ENCODE assay signal across 10 cellular contexts in genomic region chr1:162541619-162542141, GRCh38. TPM values are rescaled to one million over a fixed set of nuclear protein-coding genes. Genes with fewer than 3 reads are reported as not detected.
DNase-seq lines count a peak whose midpoint lies in the region; ATAC-seq and TF ChIP-seq lines count a peak whose summit lies in the region.
"Had no signal": no experiment of that assay in that cellular context is flagged by ENCODE, and none has a peak within 500 bp of the region (broad histone marks: within the 10 kb centered on the region; RNA-seq: fewer than 3 reads in every experiment).

No MANE protein-coding gene starts in this region.

- DNase-seq in H4 (ENCODE audit: low spot score): peak; percentile 73
- peak; percentile 97 for DNase-seq in astrocyte of the spinal cord (ENCODE audit: low read depth, low spot score)
- DNase-seq in right cardiac atrium: peak in 2 of 3 donors; percentile 73 to 76
- no peak for DNase-seq in smooth muscle cell (lab: John Stamatoyannopoulos, UW; ENCODE audit: unreplicated experiment)
- no peak for DNase-seq in OCI-M2 (lab: John Stamatoyannopoulos, UW; ENCODE audit: unreplicated experiment)
- DNase-seq in NCI-H446 treated with DMSO at 0.1 percent for 48 hours (lab: John Stamatoyannopoulos, UW): no peak
- no peak for DNase-seq in NCI-H82 (lab: John Stamatoyannopoulos, UW)
- no peak for DNase-seq in HUDEP-2 (lab: John Stamatoyannopoulos, UW; ENCODE audit: unreplicated experiment in 76 of 76)
- DNase-seq: DMS53, NCI-H187 treated with DMSO at 0.1 percent for 48 hours had no signal

- H3K4me1 ChIP-seq in right cardiac atrium (ENCODE audit: control insufficient read depth, insufficient read depth, low read length) (no peaks in the 10 kb centered on the region), smooth muscle cell (ENCODE audit: low read depth) (no peaks in the 10 kb centered on the region)

- no peak overlapping the region for H3K4me3 ChIP-seq in astrocyte of the spinal cord (ENCODE audit: low read depth, low read length)
- no peak overlapping the region for H3K4me3 ChIP-seq in right cardiac atrium (ENCODE audit: low read length)
- no peak overlapping the region for H3K4me3 ChIP-seq in smooth muscle cell

- in situ Hi-C loops in astrocyte of the spinal cord (cut with HindIII; ENCODE audit: low sequenced_read_pairs): no loop called here

- H3F3A ChIP-seq in smooth muscle cell (ENCODE audit: low read depth): peaks cover 4% of the 10 kb centered on the region

- H3K36me3 ChIP-seq in smooth muscle cell (ENCODE audit: low read depth): no peaks in the 10 kb centered on the region

- 63% methylated on average over 5 of the region's 5 CpGs for whole genome bisulfite sequencing in right cardiac atrium
- 67% methylated on average over 5 of the region's 5 CpGs for WGBS in smooth muscle cell (ENCODE audit: low lambda C conversion rate)

- H4K20me1 ChIP-seq in smooth muscle cell (ENCODE audit: low read depth): no peaks in the 10 kb centered on the region

- H3K4me2 ChIP-seq in smooth muscle cell: no peak overlapping the region

- TF ChIP-seq CTCF in astrocyte of the spinal cord (IDR thresholded peaks at IDR 0.05; ENCODE audit: low read depth, low read length) (no peak), smooth muscle cell (IDR thresholded peaks at IDR 0.05; ENCODE audit: borderline replicate concordance, insufficient read depth, poor library complexity, severe bottlenecking) (no peak)

- H3K27ac ChIP-seq in right cardiac atrium (ENCODE audit: low read length) (peak overlapping the region; percentile 30), smooth muscle cell (ENCODE audit: low read depth) (peak overlapping the region; percentile 37)

- no peaks in the 10 kb centered on the region for H3K79me2 ChIP-seq in smooth muscle cell (ENCODE audit: low read depth)

- ATAC-seq in right cardiac atrium: peak; percentile 90 to 96

- no peaks in the 10 kb centered on the region for H3K9me3 ChIP-seq in right cardiac atrium (ENCODE audit: control insufficient read depth, low read length)
- no peaks in the 10 kb centered on the region for H3K9me3 ChIP-seq in smooth muscle cell (replicated peaks; ENCODE audit: low read depth)

- H3K27me3 ChIP-seq in right cardiac atrium (ENCODE audit: control insufficient read depth, insufficient read depth) (no peaks in the 10 kb centered on the region), smooth muscle cell (ENCODE audit: low read depth) (no peaks in the 10 kb centered on the region)

- H3K9ac ChIP-seq in smooth muscle cell (ENCODE audit: low read depth): no peak overlapping the region

- intact Hi-C loops in right cardiac atrium (cut with DNase I): no loop called here

- no peak overlapping the region for H2AFZ ChIP-seq in smooth muscle cell (ENCODE audit: low read depth)

RNA-seq across cellular contexts. Expression of gene UAP1, which starts 19.8 kb away (rescaled TPM):
- 40.8 and 49.6 TPM in 2 replicates for total RNA-seq in H4 (2014; rRNA removed; shearing (Covaris generic))
- total RNA-seq in right cardiac atrium (10 to 100 TPM; 23.9 to 51.4 (median 30.1) TPM), smooth muscle cell (83.8 and 92.4 TPM in 2 replicates)
- polyA plus RNA-seq in right cardiac atrium (32.7 TPM), smooth muscle cell (57.4 and 64.2 TPM in 2 replicates)

RNA-seq across cellular contexts. Expression of gene UHMK1, which starts 44.1 kb away (rescaled TPM):
- 44.4 and 52.3 TPM in 2 replicates for total RNA-seq in H4 (2014; rRNA removed; shearing (Covaris generic))
- total RNA-seq in right cardiac atrium: 10 to 100 TPM; 23.9 to 26.3 (median 25.3) TPM
- polyA plus RNA-seq in right cardiac atrium: 8.4 TPM
- 30.1 and 39.0 TPM in 2 replicates for total RNA-seq in smooth muscle cell
- 4.8 and 6.1 TPM in 2 replicates for polyA plus RNA-seq in smooth muscle cell

Comparison
In these comparisons a context has a peak if more than half of its experiments do, and no peak if none do; other contexts are left out.
1. DNase-seq: peak in H4 (single experiment), astrocyte of the spinal cord (single experiment) and right cardiac atrium (2 of 3); none in smooth muscle cell (single experiment), OCI-M2 (single experiment), NCI-H446 treated with DMSO at 0.1 percent for 48 hours (single experiment), NCI-H82 (single experiment) and HUDEP-2 (0 of 76).